Comparison of ENCODE assay signal across 1 cellular context in the genomic region with DNA sequence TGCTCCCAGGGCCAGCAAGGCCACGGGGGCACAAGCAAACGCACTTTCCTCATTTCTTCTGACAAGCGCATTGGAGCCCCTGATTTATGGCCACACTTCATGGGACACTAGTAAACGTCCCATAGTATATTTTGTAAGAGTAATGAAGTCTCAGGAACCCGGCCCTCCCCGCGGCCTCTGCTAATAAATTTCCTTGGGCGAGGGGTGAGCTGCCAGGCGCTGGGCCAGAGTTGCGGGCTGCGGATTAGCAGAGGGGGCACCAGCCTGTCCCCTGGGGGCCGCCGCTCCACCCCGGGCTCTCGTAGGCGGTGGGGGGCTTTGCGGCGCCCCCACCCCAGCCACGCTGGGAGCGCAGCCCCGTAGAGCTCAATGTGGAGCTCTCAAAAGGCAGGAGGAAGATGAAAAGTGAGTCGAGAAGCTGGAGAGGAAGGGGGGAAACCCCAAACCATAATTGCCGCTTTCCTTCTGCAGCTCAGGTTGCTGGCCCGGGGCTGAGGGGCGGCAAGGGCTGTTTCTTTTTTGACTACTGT.
TF ChIP-seq lines count a peak whose summit lies in the region.

No MANE protein-coding gene starts in this region.

TF ChIP-seq in HEK293, 187 proteins besides CTCF, POLR2A, EP300 and RAD21 (continued from another document):
- TF ChIP-seq ZNF280C (tag by site-specific recombination; IDR thresholded peaks at IDR 0.05) (no peak), ZSCAN4 (tag by site-specific recombination; IDR thresholded peaks at IDR 0.05) (peak; percentile 10; the same call in 1 of the 2 replicates), ZNF658 (tag by site-specific recombination; IDR thresholded peaks at IDR 0.05) (no peak), ZNF10 (tag by site-specific recombination; IDR thresholded peaks at IDR 0.05) (peak; percentile 53; the same call in 1 of the 2 replicates), MEIS1 (CRISPR knock-in tag; IDR thresholded peaks at IDR 0.05; ENCODE audit: borderline replicate concordance) (no peak), ZEB2 (tag by site-specific recombination; IDR thresholded peaks at IDR 0.05) (0 out of 2 replicates have a peak, but pooled peaks have one; percentile 44), ZNF335 (tag by site-specific recombination; conservative IDR thresholded peaks at IDR 0.05) (peak; percentile 61), WT1 (tag by site-specific recombination; IDR thresholded peaks at IDR 0.05) (peak; percentile 45; the same call in 1 of the 2 replicates), IKZF3 (tag by site-specific recombination; IDR thresholded peaks at IDR 0.05) (no peak)
- TF ChIP-seq, protein P1, sequence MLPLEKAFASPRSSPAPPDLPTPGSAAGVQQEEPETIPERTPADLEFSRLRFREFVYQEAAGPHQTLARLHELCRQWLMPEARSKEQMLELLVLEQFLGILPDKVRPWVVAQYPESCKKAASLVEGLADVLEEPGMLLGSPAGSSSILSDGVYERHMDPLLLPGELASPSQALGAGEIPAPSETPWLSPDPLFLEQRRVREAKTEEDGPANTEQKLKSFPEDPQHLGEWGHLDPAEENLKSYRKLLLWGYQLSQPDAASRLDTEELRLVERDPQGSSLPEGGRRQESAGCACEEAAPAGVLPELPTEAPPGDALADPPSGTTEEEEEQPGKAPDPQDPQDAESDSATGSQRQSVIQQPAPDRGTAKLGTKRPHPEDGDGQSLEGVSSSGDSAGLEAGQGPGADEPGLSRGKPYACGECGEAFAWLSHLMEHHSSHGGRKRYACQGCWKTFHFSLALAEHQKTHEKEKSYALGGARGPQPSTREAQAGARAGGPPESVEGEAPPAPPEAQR (tag by site-specific recombination; IDR thresholded peaks at IDR 0.05), result no peak
- TF ChIP-seq, protein P2, sequence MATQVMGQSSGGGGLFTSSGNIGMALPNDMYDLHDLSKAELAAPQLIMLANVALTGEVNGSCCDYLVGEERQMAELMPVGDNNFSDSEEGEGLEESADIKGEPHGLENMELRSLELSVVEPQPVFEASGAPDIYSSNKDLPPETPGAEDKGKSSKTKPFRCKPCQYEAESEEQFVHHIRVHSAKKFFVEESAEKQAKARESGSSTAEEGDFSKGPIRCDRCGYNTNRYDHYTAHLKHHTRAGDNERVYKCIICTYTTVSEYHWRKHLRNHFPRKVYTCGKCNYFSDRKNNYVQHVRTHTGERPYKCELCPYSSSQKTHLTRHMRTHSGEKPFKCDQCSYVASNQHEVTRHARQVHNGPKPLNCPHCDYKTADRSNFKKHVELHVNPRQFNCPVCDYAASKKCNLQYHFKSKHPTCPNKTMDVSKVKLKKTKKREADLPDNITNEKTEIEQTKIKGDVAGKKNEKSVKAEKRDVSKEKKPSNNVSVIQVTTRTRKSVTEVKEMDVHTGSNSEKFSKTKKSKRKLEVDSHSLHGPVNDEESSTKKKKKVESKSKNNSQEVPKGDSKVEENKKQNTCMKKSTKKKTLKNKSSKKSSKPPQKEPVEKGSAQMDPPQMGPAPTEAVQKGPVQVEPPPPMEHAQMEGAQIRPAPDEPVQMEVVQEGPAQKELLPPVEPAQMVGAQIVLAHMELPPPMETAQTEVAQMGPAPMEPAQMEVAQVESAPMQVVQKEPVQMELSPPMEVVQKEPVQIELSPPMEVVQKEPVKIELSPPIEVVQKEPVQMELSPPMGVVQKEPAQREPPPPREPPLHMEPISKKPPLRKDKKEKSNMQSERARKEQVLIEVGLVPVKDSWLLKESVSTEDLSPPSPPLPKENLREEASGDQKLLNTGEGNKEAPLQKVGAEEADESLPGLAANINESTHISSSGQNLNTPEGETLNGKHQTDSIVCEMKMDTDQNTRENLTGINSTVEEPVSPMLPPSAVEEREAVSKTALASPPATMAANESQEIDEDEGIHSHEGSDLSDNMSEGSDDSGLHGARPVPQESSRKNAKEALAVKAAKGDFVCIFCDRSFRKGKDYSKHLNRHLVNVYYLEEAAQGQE (tag by site-specific recombination; IDR thresholded peaks at IDR 0.05), result no peak
